11 cellular contexts compared by ENCODE assay signal in the genomic region with DNA sequence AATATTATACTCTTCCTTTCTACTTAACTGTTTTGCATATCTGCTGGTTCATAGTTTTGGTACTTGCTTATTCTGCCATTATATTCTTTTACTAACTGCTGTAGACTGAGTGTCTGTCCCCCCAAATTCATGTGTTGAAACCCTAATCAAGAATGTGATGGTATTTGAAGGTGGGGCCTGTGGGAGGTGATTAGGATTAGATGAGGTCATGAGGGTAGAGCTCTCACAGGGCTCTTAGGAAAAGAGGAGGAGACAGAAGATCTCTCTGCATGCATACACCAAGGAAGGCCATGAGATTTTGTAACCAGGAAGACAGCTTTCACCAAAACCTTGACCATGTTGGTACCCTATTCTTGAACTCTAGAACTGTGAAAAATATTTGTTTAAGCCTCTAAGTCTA.
DNase-seq lines count a peak whose midpoint lies in the region; ATAC-seq and TF ChIP-seq lines count a peak whose summit lies in the region.
"Had no signal": no experiment of that assay in that cellular context is flagged by ENCODE, and none has a peak within 500 bp of the region (broad histone marks: within the 10 kb centered on the region; RNA-seq: fewer than 3 reads in every experiment).

No MANE protein-coding gene starts in this region.

- H4K20me1 ChIP-seq in SK-N-SH (ENCODE audit: insufficient read depth) (no peaks in the 10 kb centered on the region), MM.1S (ENCODE audit: insufficient read depth, low read length) (no peaks in the 10 kb centered on the region)

- H3K27me3 ChIP-seq in SK-N-SH (ENCODE audit: insufficient read depth) = no peaks in the 10 kb centered on the region
- H3K27me3 ChIP-seq in MM.1S (replicated peaks; ENCODE audit: insufficient read depth, low read length) = no peaks in the 10 kb centered on the region
- H3K27me3 ChIP-seq: heart right ventricle, upper lobe of right lung had no signal

- H3K4me1 ChIP-seq in SK-N-SH (ENCODE audit: control insufficient read depth in 1 of 2, insufficient read depth in 2 of 2, low read depth in 1 of 2, low read length in 1 of 2) (peaks cover 2 to 4% of the 10 kb centered on the region in 2 experiments; a peak in 2 of 4 replicates), MM.1S (ENCODE audit: low read length) (peaks cover 45% of the 10 kb centered on the region)
- H3K4me1 ChIP-seq: upper lobe of right lung had no signal

- peak overlapping the region; percentile 36 to 92 (median 84) for H3K27ac Mint-ChIP-seq in naive B cell

- no peak overlapping the region for H3K27ac ChIP-seq in SK-N-SH (ENCODE audit: low read depth in 2 of 2, low read length in 1 of 2)
- H3K27ac ChIP-seq in MM.1S (ENCODE audit: low read length) = peak overlapping the region; percentile 85

- TF ChIP-seq EP300 in SK-N-SH (IDR thresholded peaks at IDR 0.05; ENCODE audit: borderline replicate concordance in 1 of 2, low read depth in 1 of 2, low read length in 1 of 2) = no peak

- H3K27me3 Mint-ChIP-seq in naive B cell = no peaks in the 10 kb centered on the region

- intact Hi-C loops in left ventricle myocardium superior (cut with micrococcal nuclease) = no loop called here

- peaks cover 0 to 4% (median 0%) of the 10 kb centered on the region in 7 donors for H3K9me3 Mint-ChIP-seq in naive B cell

- H3K9ac ChIP-seq in SK-N-SH (no peak overlapping the region), MM.1S (ENCODE audit: low read length) (peak overlapping the region; percentile 62; the same call in 1 of the 2 replicates)

- no peak overlapping the region for H3K4me3 ChIP-seq in SK-N-SH (ENCODE audit: low read depth in 2 of 2, low read length in 1 of 2)
- H3K4me3 ChIP-seq in MM.1S (ENCODE audit: low read length) = peak overlapping the region; percentile 59
- H3K4me3 ChIP-seq: upper lobe of right lung had no signal

- TF ChIP-seq RAD21 in SK-N-SH (IDR thresholded peaks at IDR 0.05; ENCODE audit: low read length) = no peak

- H3K79me2 ChIP-seq in SK-N-SH (ENCODE audit: insufficient read depth) = no peaks in the 10 kb centered on the region
- H3K79me2 ChIP-seq in MM.1S (ENCODE audit: low read length) = no peaks in the 10 kb centered on the region

- ATAC-seq in SK-N-SH treated with all-trans-retinoic acid at 6 μM for 48 hours = no peak
- peak; percentile 1 for ATAC-seq in HG02610 (IDR thresholded peaks at IDR 0.05; ENCODE audit: unreplicated experiment)
- ATAC-seq in naive B cell (ENCODE audit: low read depth in 2 of 2) = no peak
- ATAC-seq in left ventricle myocardium superior = no peak
- ATAC-seq: heart right ventricle, upper lobe of right lung had no signal

- H3K36me3 ChIP-seq in SK-N-SH (replicated peaks in 1 of 2; ENCODE audit: control insufficient read depth in 1 of 2, insufficient read depth in 2 of 2, low read length in 1 of 2) (no peaks in the 10 kb centered on the region), MM.1S (replicated peaks; ENCODE audit: insufficient read depth, low read length) (no peaks in the 10 kb centered on the region)
- H3K36me3 ChIP-seq: heart right ventricle, upper lobe of right lung had no signal

- H3F3A ChIP-seq in SK-N-SH (replicated peaks; ENCODE audit: insufficient read depth) (no peaks in the 10 kb centered on the region), MM.1S (ENCODE audit: insufficient read depth, low read length) (peaks cover 44% of the 10 kb centered on the region)

- no peaks in the 10 kb centered on the region for H3K9me2 ChIP-seq in SK-N-SH
- no peaks in the 10 kb centered on the region for H3K9me2 ChIP-seq in MM.1S (replicated peaks; ENCODE audit: insufficient read depth, low read length)

- no peaks in the 10 kb centered on the region for H3K36me3 Mint-ChIP-seq in naive B cell

- H3K4me1 Mint-ChIP-seq in naive B cell = peaks cover 37 to 43% (median 41%) of the 10 kb centered on the region in 3 donors

- DNase-seq in SK-N-SH (no peak), MM.1S (peak; percentile 57), naive B cell (no peak), dermis blood vessel endothelial cell (no peak), left ventricle myocardium superior (no peak), mesenteric fat pad (ENCODE audit: low spot score) (no peak)
- DNase-seq: 8988T, heart right ventricle, upper lobe of right lung had no signal

- H3K4me2 ChIP-seq in SK-N-SH = no peak overlapping the region
- peak overlapping the region; percentile 82 for H3K4me2 ChIP-seq in MM.1S (ENCODE audit: low read depth, low read length)

- peak overlapping the region; percentile 63 to 90 (median 80) for H3K4me3 Mint-ChIP-seq in naive B cell

- TF ChIP-seq CTCF in SK-N-SH (IDR thresholded peaks at IDR 0.05) (no peak), MM.1S (IDR thresholded peaks at IDR 0.05; ENCODE audit: low read length) (no peak)

- CTCF ChIA-PET in SK-N-SH (lab: Yijun Ruan, JAX) = no interaction called here

- H2AFZ ChIP-seq in SK-N-SH (ENCODE audit: low read depth) = peak overlapping the region; percentile 44; the same call in 1 of the 2 replicates
- peak overlapping the region; percentile 75 for H2AFZ ChIP-seq in MM.1S (ENCODE audit: low read length)

- no peaks in the 10 kb centered on the region for H3K9me3 ChIP-seq in SK-N-SH
- H3K9me3 ChIP-seq in MM.1S (replicated peaks; ENCODE audit: insufficient read depth, low read length) = no peaks in the 10 kb centered on the region
- H3K9me3 ChIP-seq: heart right ventricle, upper lobe of right lung had no signal

- POLR2A ChIA-PET in SK-N-SH (lab: Yijun Ruan, JAX) = no interaction called here

TF ChIP-seq in SK-N-SH, 30 proteins besides CTCF, POLR2A, EP300 and RAD21 (continues in another document):
- TF ChIP-seq, protein P1, sequence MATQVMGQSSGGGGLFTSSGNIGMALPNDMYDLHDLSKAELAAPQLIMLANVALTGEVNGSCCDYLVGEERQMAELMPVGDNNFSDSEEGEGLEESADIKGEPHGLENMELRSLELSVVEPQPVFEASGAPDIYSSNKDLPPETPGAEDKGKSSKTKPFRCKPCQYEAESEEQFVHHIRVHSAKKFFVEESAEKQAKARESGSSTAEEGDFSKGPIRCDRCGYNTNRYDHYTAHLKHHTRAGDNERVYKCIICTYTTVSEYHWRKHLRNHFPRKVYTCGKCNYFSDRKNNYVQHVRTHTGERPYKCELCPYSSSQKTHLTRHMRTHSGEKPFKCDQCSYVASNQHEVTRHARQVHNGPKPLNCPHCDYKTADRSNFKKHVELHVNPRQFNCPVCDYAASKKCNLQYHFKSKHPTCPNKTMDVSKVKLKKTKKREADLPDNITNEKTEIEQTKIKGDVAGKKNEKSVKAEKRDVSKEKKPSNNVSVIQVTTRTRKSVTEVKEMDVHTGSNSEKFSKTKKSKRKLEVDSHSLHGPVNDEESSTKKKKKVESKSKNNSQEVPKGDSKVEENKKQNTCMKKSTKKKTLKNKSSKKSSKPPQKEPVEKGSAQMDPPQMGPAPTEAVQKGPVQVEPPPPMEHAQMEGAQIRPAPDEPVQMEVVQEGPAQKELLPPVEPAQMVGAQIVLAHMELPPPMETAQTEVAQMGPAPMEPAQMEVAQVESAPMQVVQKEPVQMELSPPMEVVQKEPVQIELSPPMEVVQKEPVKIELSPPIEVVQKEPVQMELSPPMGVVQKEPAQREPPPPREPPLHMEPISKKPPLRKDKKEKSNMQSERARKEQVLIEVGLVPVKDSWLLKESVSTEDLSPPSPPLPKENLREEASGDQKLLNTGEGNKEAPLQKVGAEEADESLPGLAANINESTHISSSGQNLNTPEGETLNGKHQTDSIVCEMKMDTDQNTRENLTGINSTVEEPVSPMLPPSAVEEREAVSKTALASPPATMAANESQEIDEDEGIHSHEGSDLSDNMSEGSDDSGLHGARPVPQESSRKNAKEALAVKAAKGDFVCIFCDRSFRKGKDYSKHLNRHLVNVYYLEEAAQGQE (IDR thresholded peaks at IDR 0.05; ENCODE audit: low read depth, low read length) = no peak
- TF ChIP-seq EZH2phosphoT487 (IDR thresholded peaks at IDR 0.05; ENCODE audit: borderline replicate concordance, low read depth) = no peak

TF ChIP-seq in SK-N-SH treated with all-trans-retinoic acid at 6 μM for 48 hours, 23 proteins besides CTCF, POLR2A, EP300 and RAD21 (continues in another document):
- TF ChIP-seq, protein P2, sequence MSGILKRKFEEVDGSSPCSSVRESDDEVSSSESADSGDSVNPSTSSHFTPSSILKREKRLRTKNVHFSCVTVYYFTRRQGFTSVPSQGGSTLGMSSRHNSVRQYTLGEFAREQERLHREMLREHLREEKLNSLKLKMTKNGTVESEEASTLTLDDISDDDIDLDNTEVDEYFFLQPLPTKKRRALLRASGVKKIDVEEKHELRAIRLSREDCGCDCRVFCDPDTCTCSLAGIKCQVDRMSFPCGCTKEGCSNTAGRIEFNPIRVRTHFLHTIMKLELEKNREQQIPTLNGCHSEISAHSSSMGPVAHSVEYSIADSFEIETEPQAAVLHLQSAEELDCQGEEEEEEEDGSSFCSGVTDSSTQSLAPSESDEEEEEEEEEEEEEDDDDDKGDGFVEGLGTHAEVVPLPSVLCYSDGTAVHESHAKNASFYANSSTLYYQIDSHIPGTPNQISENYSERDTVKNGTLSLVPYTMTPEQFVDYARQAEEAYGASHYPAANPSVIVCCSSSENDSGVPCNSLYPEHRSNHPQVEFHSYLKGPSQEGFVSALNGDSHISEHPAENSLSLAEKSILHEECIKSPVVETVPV (CRISPR knock-in tag; IDR thresholded peaks at IDR 0.05) = no peak
- TF ChIP-seq, protein P3, sequence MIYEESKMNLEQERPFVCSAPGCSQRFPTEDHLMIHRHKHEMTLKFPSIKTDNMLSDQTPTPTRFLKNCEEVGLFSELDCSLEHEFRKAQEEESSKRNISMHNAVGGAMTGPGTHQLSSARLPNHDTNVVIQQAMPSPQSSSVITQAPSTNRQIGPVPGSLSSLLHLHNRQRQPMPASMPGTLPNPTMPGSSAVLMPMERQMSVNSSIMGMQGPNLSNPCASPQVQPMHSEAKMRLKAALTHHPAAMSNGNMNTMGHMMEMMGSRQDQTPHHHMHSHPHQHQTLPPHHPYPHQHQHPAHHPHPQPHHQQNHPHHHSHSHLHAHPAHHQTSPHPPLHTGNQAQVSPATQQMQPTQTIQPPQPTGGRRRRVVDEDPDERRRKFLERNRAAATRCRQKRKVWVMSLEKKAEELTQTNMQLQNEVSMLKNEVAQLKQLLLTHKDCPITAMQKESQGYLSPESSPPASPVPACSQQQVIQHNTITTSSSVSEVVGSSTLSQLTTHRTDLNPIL (CRISPR knock-in tag; IDR thresholded peaks at IDR 0.05; ENCODE audit: low read depth) = no peak
- TF ChIP-seq ZC3H10 (CRISPR knock-in tag; IDR thresholded peaks at IDR 0.05) (no peak), ESRRG (CRISPR knock-in tag; IDR thresholded peaks at IDR 0.05) (no peak), ZNF70 (CRISPR knock-in tag; IDR thresholded peaks at IDR 0.05) (no peak), RARB (CRISPR knock-in tag; IDR thresholded peaks at IDR 0.05) (no peak)
